ENCODE assay signal across 15 cellular contexts in genomic region chr9:23551929-23552707, GRCh38.
A peak's percentile ranks its signal among the peaks of the same experiment; 100 is the strongest.
DNase-seq lines count a peak whose midpoint lies in the region; ATAC-seq and TF ChIP-seq lines count a peak whose summit lies in the region.
"Had no signal": no experiment of that assay in that cellular context is flagged by ENCODE, and none has a peak within 500 bp of the region (broad histone marks: within the 10 kb centered on the region; RNA-seq: fewer than 3 reads in every experiment).

No MANE protein-coding gene starts in this region.

- H2AFZ ChIP-seq in Karpas-422 (ENCODE audit: low read length) (peak overlapping the region; percentile 37; the same call in 1 of the 2 replicates), OCI-LY3 (ENCODE audit: low read depth, low read length) (no peak overlapping the region), neuronal stem cell (ENCODE audit: low read length) (peak overlapping the region; percentile 56)

- peaks cover 2% of the 10 kb centered on the region for H3K36me3 Mint-ChIP-seq in glutamatergic neuron (ENCODE audit: unreplicated experiment)

- peak; percentile 59 for DNase-seq in Karpas-422
- no peak for DNase-seq in glutamatergic neuron
- no peak for DNase-seq in neuronal stem cell (ENCODE audit: low spot score)
- no peak for DNase-seq in activated CD4-positive, alpha-beta T cell treated with anti-CD3 and anti-CD28 coated beads, Interleukin-2, amount 50 U/mL, for 48 hours
- DNase-seq in psoas muscle: no peak
- no peak for DNase-seq in dorsolateral prefrontal cortex
- DNase-seq: AML-193; Caco-2; CD4-positive, alpha-beta T cell; GOT3; H7; HFFc6 had no signal

- peaks cover 12% of the 10 kb centered on the region for H3K27me3 Mint-ChIP-seq in glutamatergic neuron (ENCODE audit: unreplicated experiment)
- H3K27me3 Mint-ChIP-seq: CD4-positive, alpha-beta T cell had no signal

- intact Hi-C loops in psoas muscle (cut with DNase I) (no loop called here), dorsolateral prefrontal cortex (cut with DNase I) (no loop called here)

- H3K9me3 ChIP-seq in Karpas-422 (ENCODE audit: low read length) (no peaks in the 10 kb centered on the region), OCI-LY3 (ENCODE audit: insufficient read depth, low read length) (no peaks in the 10 kb centered on the region), neuronal stem cell (replicated peaks in 1 of 2; ENCODE audit: control insufficient read depth in 2 of 2, insufficient read depth in 1 of 2, low read depth in 1 of 2, low read length in 2 of 2) (no peaks in the 10 kb centered on the region), psoas muscle (no peaks in the 10 kb centered on the region)
- H3K9me3 ChIP-seq: Caco-2 had no signal

- no peak overlapping the region for H2BK5ac ChIP-seq in neuronal stem cell (ENCODE audit: low read length)

- H3K4me3 ChIP-seq in Karpas-422 (ENCODE audit: low read length) (no peak overlapping the region), OCI-LY3 (ENCODE audit: low read length) (no peak overlapping the region), neuronal stem cell (ENCODE audit: low read length in 2 of 2) (no peak overlapping the region), psoas muscle (no peak overlapping the region), dorsolateral prefrontal cortex (no peak overlapping the region)

- ATAC-seq in psoas muscle: no peak
- ATAC-seq: HCT116 had no signal

- H3K9me2 ChIP-seq in Karpas-422 (replicated peaks; ENCODE audit: insufficient read depth, low read length): no peaks in the 10 kb centered on the region

- no peak overlapping the region for H3K27ac ChIP-seq in Karpas-422 (ENCODE audit: low read length)
- H3K27ac ChIP-seq in OCI-LY3 (ENCODE audit: low read length): peak overlapping the region; percentile 15; the same call in 1 of the 2 replicates
- H3K27ac ChIP-seq in neuronal stem cell (replicated peaks; ENCODE audit: low read length): no peak overlapping the region
- H3K27ac ChIP-seq in psoas muscle: no peak overlapping the region
- H3K27ac ChIP-seq in dorsolateral prefrontal cortex: peak overlapping the region in 12 of 59 donors; percentile 2 to 65 (median 42)
- H3K27ac ChIP-seq: C4-2B had no signal

- peaks cover 70% of the 10 kb centered on the region for H3K4me1 Mint-ChIP-seq in glutamatergic neuron (ENCODE audit: low read depth, unreplicated experiment)

- H3K9ac ChIP-seq in Karpas-422 (ENCODE audit: low read length): 0 out of 2 replicates have a peak overlapping the region, but pooled peaks have one; percentile 3
- no peak overlapping the region for H3K9ac ChIP-seq in OCI-LY3 (ENCODE audit: low read length)
- no peak overlapping the region for H3K9ac ChIP-seq in neuronal stem cell (ENCODE audit: low read depth, low read length, poor library complexity)

- peak overlapping the region; percentile 25 for H3K4me2 ChIP-seq in Karpas-422 (ENCODE audit: low read depth, low read length, poor library complexity, severe bottlenecking)
- peak overlapping the region; percentile 19; the same call in 1 of the 2 replicates for H3K4me2 ChIP-seq in OCI-LY3 (ENCODE audit: low read length)
- no peak overlapping the region for H3K4me2 ChIP-seq in neuronal stem cell (ENCODE audit: insufficient read depth, low read length, poor library complexity, severe bottlenecking)

- no peak overlapping the region for H3K18ac ChIP-seq in neuronal stem cell (ENCODE audit: low read length)

- H3K36me3 ChIP-seq in Karpas-422 (ENCODE audit: insufficient read depth, low read length) (no peaks in the 10 kb centered on the region), OCI-LY3 (replicated peaks; ENCODE audit: low read depth, low read length) (no peaks in the 10 kb centered on the region), neuronal stem cell (replicated peaks in 1 of 2; ENCODE audit: control insufficient read depth in 2 of 2, insufficient read depth in 2 of 2, low read length in 2 of 2) (no peaks in the 10 kb centered on the region), psoas muscle (ENCODE audit: insufficient read depth in 1 of 2, low read depth in 1 of 2) (no peaks in the 10 kb centered on the region)

- no peaks in the 10 kb centered on the region for H3K79me2 ChIP-seq in Karpas-422 (ENCODE audit: low read length)
- H3K79me2 ChIP-seq in OCI-LY3 (ENCODE audit: low read length): no peaks in the 10 kb centered on the region

- no peak overlapping the region for H2BK15ac ChIP-seq in neuronal stem cell (ENCODE audit: low read length)

- TF ChIP-seq CTCF in OCI-LY3 (IDR thresholded peaks at IDR 0.05; ENCODE audit: low read depth, low read length): no peak
- no peak for TF ChIP-seq CTCF in glutamatergic neuron (IDR thresholded peaks at IDR 0.05; ENCODE audit: partially characterized antibody, unreplicated experiment)
- no peak for TF ChIP-seq CTCF in psoas muscle (IDR thresholded peaks at IDR 0.05)
- no peak for TF ChIP-seq CTCF in dorsolateral prefrontal cortex (IDR thresholded peaks at IDR 0.05 in 54 of 56, conservative IDR thresholded peaks at IDR 0.05 in 2 of 56; ENCODE audit: low read depth in 1 of 56, partially characterized antibody in 56 of 56)

- H3K9me3 Mint-ChIP-seq in glutamatergic neuron (ENCODE audit: unreplicated experiment): peaks cover 22% of the 10 kb centered on the region

- no peak overlapping the region for H2AK5ac ChIP-seq in neuronal stem cell (ENCODE audit: low read depth, low read length)

- 100% methylated on average over 1 of the region's 5 CpGs; no CpG with 5 or more reads in 1 of the 2 donors for WGBS in neuronal stem cell (ENCODE audit: extremely low coverage in 2 of 2, insufficient read length in 2 of 2, insufficient replicate concordance in 1 of 2), 2 donors
- 81 to 85% (median 84%) methylated on average over 5 of the region's 5 CpGs for WGBS in psoas muscle, 3 donors

- no peak overlapping the region for H2BK120ac ChIP-seq in neuronal stem cell (ENCODE audit: low read depth, low read length)

- H4K8ac ChIP-seq in neuronal stem cell (ENCODE audit: low read depth, low read length): no peak overlapping the region

- no peaks in the 10 kb centered on the region for H3K79me1 ChIP-seq in neuronal stem cell (ENCODE audit: low read depth, low read length)

- H3K27me3 ChIP-seq in Karpas-422 (ENCODE audit: low read length) (no peaks in the 10 kb centered on the region), OCI-LY3 (ENCODE audit: low read depth, low read length) (no peaks in the 10 kb centered on the region), neuronal stem cell (ENCODE audit: control insufficient read depth in 3 of 3, insufficient read depth in 3 of 3, low read depth in 1 of 3, low read length in 3 of 3) (peaks cover 0 to 3% (median 0%) of the 10 kb centered on the region in 3 experiments), psoas muscle (ENCODE audit: insufficient read depth in 3 of 3, low read length in 2 of 3) (no peaks in the 10 kb centered on the region), dorsolateral prefrontal cortex (no peaks in the 10 kb centered on the region)

- H3K4me3 Mint-ChIP-seq in glutamatergic neuron (ENCODE audit: unreplicated experiment): peak overlapping the region; percentile 61
- H3K4me3 Mint-ChIP-seq: CD4-positive, alpha-beta T cell; HFFc6 had no signal

- no peaks in the 10 kb centered on the region for H4K20me1 ChIP-seq in Karpas-422 (ENCODE audit: insufficient read depth, low read depth, low read length)
- H4K20me1 ChIP-seq in OCI-LY3 (ENCODE audit: insufficient read depth, low read length): no peaks in the 10 kb centered on the region

- peaks cover 54% of the 10 kb centered on the region for H3K4me1 ChIP-seq in Karpas-422 (ENCODE audit: low read length)
- H3K4me1 ChIP-seq in OCI-LY3 (ENCODE audit: low read length): peaks cover 15% of the 10 kb centered on the region
- peaks cover 11 to 23% of the 10 kb centered on the region in 2 donors for H3K4me1 ChIP-seq in neuronal stem cell (ENCODE audit: control insufficient read depth in 2 of 2, insufficient read depth in 1 of 2, low read depth in 1 of 2, low read length in 2 of 2)
- no peaks in the 10 kb centered on the region for H3K4me1 ChIP-seq in psoas muscle
- H3K4me1 ChIP-seq: Caco-2 had no signal

- H2BK12ac ChIP-seq in neuronal stem cell (ENCODE audit: low read length): no peak overlapping the region

- H3K4ac ChIP-seq in neuronal stem cell (ENCODE audit: low read length): no peak overlapping the region

- no peak overlapping the region for H3K23ac ChIP-seq in neuronal stem cell (ENCODE audit: low read depth, low read length, poor library complexity)

- no peak overlapping the region for H3K14ac ChIP-seq in neuronal stem cell (ENCODE audit: low read length)

- H4K91ac ChIP-seq in neuronal stem cell (ENCODE audit: low read depth, low read length, poor library complexity): no peak overlapping the region

- H3K27ac Mint-ChIP-seq in glutamatergic neuron (ENCODE audit: unreplicated experiment): peak overlapping the region; percentile 97
- H3K27ac Mint-ChIP-seq: CD4-positive, alpha-beta T cell; HFFc6 had no signal
